ENCODE assay signal across 1 cellular context in genomic region chr22:20606041-20606783, GRCh38.
TF ChIP-seq lines count a peak whose summit lies in the region.

No MANE protein-coding gene starts in this region.

TF ChIP-seq in HepG2, 621 proteins besides CTCF, POLR2A, EP300 and RAD21 (continued from another document and continues in another):
- TF ChIP-seq KLF16 (CRISPR knock-in tag; IDR thresholded peaks at IDR 0.05) (0 out of 4 replicates have a peak, but pooled peaks of 1 of the 2 experiments have one; percentile 44), ZNF234 (CRISPR knock-in tag; conservative IDR thresholded peaks at IDR 0.05) (no peak), CREBL2 (CRISPR knock-in tag; IDR thresholded peaks at IDR 0.05; ENCODE audit: borderline replicate concordance) (no peak), KDM2A (CRISPR knock-in tag; IDR thresholded peaks at IDR 0.05; ENCODE audit: borderline replicate concordance, low read depth) (peak; percentile 63; the same call in 1 of the 2 replicates), ZNF546 (CRISPR knock-in tag; conservative IDR thresholded peaks at IDR 0.05) (no peak), EZH2 (conservative IDR thresholded peaks at IDR 0.05; ENCODE audit: low read depth, low read length) (0 out of 2 replicates have a peak, but pooled peaks have one; percentile 53), BCL6 (CRISPR knock-in tag; IDR thresholded peaks at IDR 0.05) (peak; percentile 13; the same call in 1 of the 2 replicates), ZBED4 (CRISPR knock-in tag; IDR thresholded peaks at IDR 0.05; ENCODE audit: borderline replicate concordance) (0 out of 2 replicates have a peak, but pooled peaks have one; percentile 50), SMYD3 (CRISPR knock-in tag; IDR thresholded peaks at IDR 0.05) (no peak), ZNF749 (CRISPR knock-in tag; IDR thresholded peaks at IDR 0.05; ENCODE audit: borderline replicate concordance) (no peak), UBTF (CRISPR knock-in tag; IDR thresholded peaks at IDR 0.05) (no peak), ZNF773 (CRISPR knock-in tag; IDR thresholded peaks at IDR 0.05; ENCODE audit: borderline replicate concordance) (no peak), ATF2 (CRISPR knock-in tag; IDR thresholded peaks at IDR 0.05) (0 out of 2 replicates have a peak, but pooled peaks have one; percentile 31), RORA (CRISPR knock-in tag; IDR thresholded peaks at IDR 0.05) (no peak), ZEB1 (IDR thresholded peaks at IDR 0.05; ENCODE audit: insufficient replicate concordance, low read depth) (peak; percentile 78), IRF2 (CRISPR knock-in tag; IDR thresholded peaks at IDR 0.05) (no peak), REXO4 (CRISPR knock-in tag; IDR thresholded peaks at IDR 0.05; ENCODE audit: borderline replicate concordance) (no peak), ZNF280B (CRISPR knock-in tag; IDR thresholded peaks at IDR 0.05; ENCODE audit: borderline replicate concordance) (peak; percentile 86), ZFX (CRISPR knock-in tag; IDR thresholded peaks at IDR 0.05; ENCODE audit: low read depth) (no peak), HNRNPL (IDR thresholded peaks at IDR 0.05; ENCODE audit: low read depth, low read length) (0 out of 2 replicates have a peak, but pooled peaks have one; percentile 40), MTERF4 (CRISPR knock-in tag; IDR thresholded peaks at IDR 0.05) (no peak), ATF5 (CRISPR knock-in tag; IDR thresholded peaks at IDR 0.05; ENCODE audit: low read depth) (no peak), ZNF574 (CRISPR knock-in tag; IDR thresholded peaks at IDR 0.05) (peak; percentile 46; the same call in 1 of the 2 replicates), ZNF75D (CRISPR knock-in tag; IDR thresholded peaks at IDR 0.05; ENCODE audit: borderline replicate concordance) (no peak), ESRRA (CRISPR knock-in tag; IDR thresholded peaks at IDR 0.05; ENCODE audit: low read depth) (no peak), ZNF709 (CRISPR knock-in tag; IDR thresholded peaks at IDR 0.05) (no peak), MXD1 (CRISPR knock-in tag; IDR thresholded peaks at IDR 0.05) (no peak), ZNF232 (CRISPR knock-in tag; IDR thresholded peaks at IDR 0.05; ENCODE audit: borderline replicate concordance) (no peak), SMC3 (IDR thresholded peaks at IDR 0.05; ENCODE audit: low read length) (peak; percentile 92), MYPOP (CRISPR knock-in tag; IDR thresholded peaks at IDR 0.05) (no peak), SIX1 (CRISPR knock-in tag; IDR thresholded peaks at IDR 0.05; ENCODE audit: borderline replicate concordance) (no peak), ZBTB33 (CRISPR knock-in tag; IDR thresholded peaks at IDR 0.05) (no peak), TFE3 (CRISPR knock-in tag; IDR thresholded peaks at IDR 0.05) (peak; percentile 25; the same call in 1 of the 2 replicates), ZNF883 (CRISPR knock-in tag; IDR thresholded peaks at IDR 0.05; ENCODE audit: not compliant biosample characterization) (peak; percentile 39), ZGPAT (CRISPR knock-in tag; IDR thresholded peaks at IDR 0.05) (no peak)
